In the genomic region with DNA sequence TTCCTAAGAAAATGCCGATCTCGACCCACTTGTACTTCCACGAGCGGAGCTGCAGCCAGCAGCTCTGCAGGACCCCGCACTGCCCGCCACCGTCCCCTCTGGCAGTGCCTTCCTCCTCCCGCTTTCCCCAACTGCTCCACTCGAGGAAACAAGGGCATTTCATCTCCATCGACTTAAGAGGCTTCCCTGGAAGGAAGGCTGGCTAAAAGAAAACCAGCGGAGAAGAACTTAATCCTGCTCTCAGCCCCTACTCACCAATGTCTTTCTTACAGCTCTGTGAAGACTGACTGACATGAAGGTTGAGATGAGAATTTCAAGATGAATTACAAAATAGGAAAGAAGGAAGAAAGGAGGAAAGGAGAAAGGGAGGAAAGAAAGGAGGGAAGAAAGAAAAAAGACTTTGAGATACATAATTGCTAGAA, we compare ENCODE assay signal across 2 cellular contexts.
TF ChIP-seq lines count a peak whose summit lies in the region.

No MANE protein-coding gene starts in this region.

TF ChIP-seq in A549, 52 proteins besides CTCF, POLR2A, EP300 and RAD21 (continued from another document):
- TF ChIP-seq MAFK (IDR thresholded peaks at IDR 0.05; ENCODE audit: partially characterized antibody): no peak
- TF ChIP-seq, protein P1, sequence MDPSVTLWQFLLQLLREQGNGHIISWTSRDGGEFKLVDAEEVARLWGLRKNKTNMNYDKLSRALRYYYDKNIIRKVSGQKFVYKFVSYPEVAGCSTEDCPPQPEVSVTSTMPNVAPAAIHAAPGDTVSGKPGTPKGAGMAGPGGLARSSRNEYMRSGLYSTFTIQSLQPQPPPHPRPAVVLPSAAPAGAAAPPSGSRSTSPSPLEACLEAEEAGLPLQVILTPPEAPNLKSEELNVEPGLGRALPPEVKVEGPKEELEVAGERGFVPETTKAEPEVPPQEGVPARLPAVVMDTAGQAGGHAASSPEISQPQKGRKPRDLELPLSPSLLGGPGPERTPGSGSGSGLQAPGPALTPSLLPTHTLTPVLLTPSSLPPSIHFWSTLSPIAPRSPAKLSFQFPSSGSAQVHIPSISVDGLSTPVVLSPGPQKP (IDR thresholded peaks at IDR 0.05; ENCODE audit: low read depth, low read length): no peak
- no peak for TF ChIP-seq CHD4 (IDR thresholded peaks at IDR 0.05; ENCODE audit: borderline replicate concordance)
- no peak for TF ChIP-seq ZFP36 (IDR thresholded peaks at IDR 0.05; ENCODE audit: borderline replicate concordance, partially characterized antibody)
- TF ChIP-seq MAX (IDR thresholded peaks at IDR 0.05): no peak
- no peak for TF ChIP-seq HOXB13 (CRISPR knock-in tag; IDR thresholded peaks at IDR 0.05; ENCODE audit: low read depth)
- TF ChIP-seq ESRRA (IDR thresholded peaks at IDR 0.05; ENCODE audit: borderline replicate concordance, low read length): no peak
- no peak for TF ChIP-seq ZSCAN20 (CRISPR knock-in tag; IDR thresholded peaks at IDR 0.05)

TF ChIP-seq in H1, 55 proteins besides CTCF, POLR2A, EP300 and RAD21 (continued from another document):
- TF ChIP-seq CBX8 (IDR thresholded peaks at IDR 0.05; ENCODE audit: borderline replicate concordance, low read depth, low read length): peak; percentile 92; the same call in 1 of the 2 replicates
- no peak for TF ChIP-seq JUND (IDR thresholded peaks at IDR 0.05; ENCODE audit: low read length)
- peak; percentile 95 for TF ChIP-seq RNF2 (IDR thresholded peaks at IDR 0.05; ENCODE audit: borderline replicate concordance, low read depth, low read length, missing control alignments, poor library complexity, severe bottlenecking)
